Comparison of ENCODE assay signal across 16 cellular contexts in genomic region chr16:4911831-4912422, GRCh38. TPM values are rescaled to one million over a fixed set of nuclear protein-coding genes. Genes with fewer than 3 reads are reported as not detected.
DNase-seq lines count a peak whose midpoint lies in the region; ATAC-seq, FAIRE-seq and TF ChIP-seq lines count a peak whose summit lies in the region.
"Had no signal": no experiment of that assay in that cellular context is flagged by ENCODE, and none has a peak within 500 bp of the region (broad histone marks: within the 10 kb centered on the region; RNA-seq: fewer than 3 reads in every experiment).

No MANE protein-coding gene starts in this region.

- H3K27me3 ChIP-seq in bronchial epithelial cell (ENCODE audit: control insufficient read depth, insufficient read depth, low read length) (no peaks in the 10 kb centered on the region), left lung (no peaks in the 10 kb centered on the region)

- H3K4me1 ChIP-seq in left lung, result no peaks in the 10 kb centered on the region

- peaks cover 23% of the 10 kb centered on the region for H3K36me3 ChIP-seq in bronchial epithelial cell (ENCODE audit: control insufficient read depth, insufficient read depth, low read length)
- H3K36me3 ChIP-seq in left lung, result no peaks in the 10 kb centered on the region

- no peak for FAIRE-seq in bronchial epithelial cell (lab: Jason Lieb, UNC)
- FAIRE-seq: GM12878, RCC 7860 had no signal

- intact Hi-C loops in left lung (cut with DNase I), result no loop called here

- peak; percentile 49 for ATAC-seq in left lung
- ATAC-seq in HG02798 (IDR thresholded peaks at IDR 0.05; ENCODE audit: poor library complexity, unreplicated experiment), result no peak
- ATAC-seq: GM12878, right cardiac atrium had no signal

- no peaks in the 10 kb centered on the region for H3K4me1 Mint-ChIP-seq in activated T-cell treated with anti-CD3 and anti-CD28 coated beads, Interleukin-2, amount 50 U/mL, for 24 hours (ENCODE audit: low read depth)
- H3K4me1 Mint-ChIP-seq: activated CD4-positive, alpha-beta T cell treated with anti-CD3 and anti-CD28 coated beads, Interleukin-2, amount 10 ng/mL, durations not matched to agents 24 days and 14 days had no signal

- H3K27me3 Mint-ChIP-seq in activated T-cell treated with anti-CD3 and anti-CD28 coated beads, Interleukin-2, amount 50 U/mL, for 24 hours, result no peaks in the 10 kb centered on the region

- no peak overlapping the region for H3K4me3 Mint-ChIP-seq in activated T-cell treated with anti-CD3 and anti-CD28 coated beads, Interleukin-2, amount 50 U/mL, for 24 hours
- H3K4me3 Mint-ChIP-seq: activated CD4-positive, alpha-beta T cell treated with anti-CD3 and anti-CD28 coated beads, Interleukin-2, amount 10 ng/mL, durations not matched to agents 24 days and 14 days had no signal

- no peaks in the 10 kb centered on the region for H3K36me3 Mint-ChIP-seq in activated T-cell treated with anti-CD3 and anti-CD28 coated beads, Interleukin-2, amount 50 U/mL, for 24 hours (ENCODE audit: low read depth)

- no peaks in the 10 kb centered on the region for H3K9me3 ChIP-seq in left lung

- TF ChIP-seq CTCF in AG09309 (IDR thresholded peaks at IDR 0.05; ENCODE audit: control insufficient read depth, insufficient read depth, low read depth, low read length, missing control alignments), result no peak
- TF ChIP-seq CTCF in bronchial epithelial cell (IDR thresholded peaks at IDR 0.05; ENCODE audit: insufficient read depth, low read length, severe bottlenecking), result no peak
- TF ChIP-seq CTCF in left lung (IDR thresholded peaks at IDR 0.05), result no peak

- no peak overlapping the region for H3K27ac ChIP-seq in left lung

- no peak overlapping the region for H3K4me3 ChIP-seq in AG09309 (ENCODE audit: control insufficient read depth, low read depth, low read length)
- H3K4me3 ChIP-seq in bronchial epithelial cell (ENCODE audit: low read depth, low read length), result no peak overlapping the region
- no peak overlapping the region for H3K4me3 ChIP-seq in left lung
- H3K4me3 ChIP-seq: GM12878 had no signal

- no peak overlapping the region for H3K27ac Mint-ChIP-seq in activated T-cell treated with anti-CD3 and anti-CD28 coated beads, Interleukin-2, amount 50 U/mL, for 24 hours
- H3K27ac Mint-ChIP-seq: activated CD4-positive, alpha-beta T cell treated with anti-CD3 and anti-CD28 coated beads, Interleukin-2, amount 10 ng/mL, durations not matched to agents 24 days and 14 days had no signal

- no peaks in the 10 kb centered on the region for H3K9me3 Mint-ChIP-seq in activated T-cell treated with anti-CD3 and anti-CD28 coated beads, Interleukin-2, amount 50 U/mL, for 24 hours
- H3K9me3 Mint-ChIP-seq: activated CD4-positive, alpha-beta T cell treated with anti-CD3 and anti-CD28 coated beads, Interleukin-2, amount 10 ng/mL, durations not matched to agents 24 days and 14 days had no signal

- peak; percentile 10 for DNase-seq in AG09309 (ENCODE audit: low read depth)
- DNase-seq in HS-5 (ENCODE audit: low read depth), result peak; percentile 24
- DNase-seq in bronchial epithelial cell (ENCODE audit: low read depth), result peak; percentile 26
- DNase-seq in left lung, result no peak
- DNase-seq in NOMO-1 treated with dmso at 0.1 percent for 144 hours (lab: John Stamatoyannopoulos, UW; ENCODE audit: unreplicated experiment), result no peak
- DNase-seq in activated T-cell treated with anti-CD3 and anti-CD28 coated beads for 4 hours, result no peak
- no peak for DNase-seq in activated T-cell treated with anti-CD3 and anti-CD28 coated beads, Interleukin-2, amount 50 U/mL, for 24 hours
- DNase-seq: activated CD4-positive, alpha-beta T cell treated with anti-CD3 and anti-CD28 coated beads, Interleukin-2, amount 10 ng/mL, durations not matched to agents 24 days and 14 days; activated CD8-positive, alpha-beta memory T cell treated with anti-CD3 and anti-CD28 coated beads, Interleukin-2, amount 50 U/mL, for 4 hours; NCI-H1105 treated with DMSO at 0.1 percent for 48 hours; NCI-H2171 treated with DMSO at 0.1 percent for 48 hours; occipital lobe; right cardiac atrium had no signal

RNA-seq across cellular contexts. Expression of gene PPL, which starts 25.0 kb away (rescaled TPM):
- total RNA-seq in bronchial epithelial cell, result 184 and 378 TPM in 2 replicates
- total RNA-seq in left lung, result 10 to 100 TPM; 69.8 to 77.1 TPM
- total RNA-seq: activated CD4-positive, alpha-beta T cell treated with anti-CD3 and anti-CD28 coated beads, Interleukin-2, amount 10 ng/mL, durations not matched to agents 24 days and 14 days had no signal

RNA-seq across cellular contexts. Expression of gene SEC14L5, which starts 46.2 kb away (rescaled TPM):
- under 0.01 and 0.13 TPM in 2 replicates for total RNA-seq in bronchial epithelial cell
- total RNA-seq in left lung, result under 1 TPM; 0.52 to 0.76 TPM
- total RNA-seq: activated CD4-positive, alpha-beta T cell treated with anti-CD3 and anti-CD28 coated beads, Interleukin-2, amount 10 ng/mL, durations not matched to agents 24 days and 14 days; GM12878 had no signal

Comparison
In these comparisons a context has a peak if more than half of its experiments do, and no peak if none do; other contexts are left out.
1. DNase-seq: peak in AG09309 (single experiment), HS-5 (single experiment) and bronchial epithelial cell (single experiment); none in left lung (0 of 2), NOMO-1 treated with dmso at 0.1 percent for 144 hours (single experiment), activated T-cell treated with anti-CD3 and anti-CD28 coated beads for 4 hours (single experiment) and activated T-cell treated with anti-CD3 and anti-CD28 coated beads, Interleukin-2, amount 50 U/mL, for 24 hours (single experiment).